ENCODE assay signal across 8 cellular contexts in genomic region chr7:7192798-7193788, GRCh38. TPM values are rescaled to one million over a fixed set of nuclear protein-coding genes. Genes with fewer than 3 reads are reported as not detected.
DNase-seq lines count a peak whose midpoint lies in the region; ATAC-seq lines count a peak whose summit lies in the region.
"Not testable (repeated sequence)": the region's sequence is repeated elsewhere in the genome, so short reads cannot be mapped to it uniquely, and the experiment has no call there.

No MANE protein-coding gene starts in this region.

- POLR2A ChIA-PET in CD4-positive, alpha-beta memory T cell (lab: Charles Lee; ENCODE audit: partially characterized antibody), result interaction anchor here (1.6 to 3.1 kb wide), 2 partner anchors 11 kb away, joined by 5 to 14 read pairs; partner anchors contain the start of gene C1GALT1
- POLR2A ChIA-PET in T-cell (lab: Charles Lee), result interaction anchor here in 1 of 2 donors (0.6 to 0.7 kb wide), 2 partner anchors 9 to 86 kb away, joined by 3 read pairs; no protein-coding TSS in a partner anchor
- POLR2A ChIA-PET in activated CD4-positive, alpha-beta memory T cell treated with anti-CD3 and anti-CD28 coated beads for 36 hours (lab: Charles Lee), result not testable (repeated sequence)

- peaks cover 51 to 71% (median 62%) of the 10 kb centered on the region in 4 donors for H3K4me1 Mint-ChIP-seq in CD4-positive, alpha-beta memory T cell
- H3K4me1 Mint-ChIP-seq in IgD-negative memory B cell (peaks cover 46 to 59% (median 57%) of the 10 kb centered on the region in 3 donors), T-cell (peaks cover 50 to 79% (median 73%) of the 10 kb centered on the region in 3 donors), immature natural killer cell (peaks cover 7 to 49% of the 10 kb centered on the region in 2 donors)
- peaks cover 58% of the 10 kb centered on the region for H3K4me1 Mint-ChIP-seq in activated CD4-positive, alpha-beta memory T cell treated with anti-CD3 and anti-CD28 coated beads for 36 hours (ENCODE audit: low read depth)
- H3K4me1 Mint-ChIP-seq in activated T-helper 17 cell treated with anti-CD3 and anti-CD28 coated beads, Interleukin-2, amount 50 U/mL, for 72 hours, result peaks cover 33% of the 10 kb centered on the region
- peaks cover 66% of the 10 kb centered on the region for H3K4me1 Mint-ChIP-seq in activated naive CD8-positive, alpha-beta T cell treated with anti-CD3 and anti-CD28 coated beads, Interleukin-2, amount 50 U/mL, for 24 hours
- H3K4me1 Mint-ChIP-seq in stimulated activated naive CD8-positive, alpha-beta T cell treated with anti-CD3 and anti-CD28 coated beads, Interleukin-15, Interleukin-2, amounts not matched to agents 100 ng/mL and 50 ng/mL, for 24 hours (ENCODE audit: low read depth), result peaks cover 78% of the 10 kb centered on the region

- peak in 2 of 4 experiments; percentile 36 to 74 for ATAC-seq in T-cell (replicated peaks in 1 of 4)
- peak; percentile 66 for ATAC-seq in activated T-helper 17 cell treated with anti-CD3 and anti-CD28 coated beads, Interleukin-2, amount 50 U/mL, for 72 hours (replicated peaks)
- not testable (repeated sequence) for ATAC-seq in activated naive CD8-positive, alpha-beta T cell treated with anti-CD3 and anti-CD28 coated beads, Interleukin-2, amount 50 U/mL, for 24 hours

- H3K27ac Mint-ChIP-seq in CD4-positive, alpha-beta memory T cell, result peak overlapping the region; percentile 67 to 93 (median 83)
- H3K27ac Mint-ChIP-seq in IgD-negative memory B cell, result peak overlapping the region; percentile 3 to 71 (median 37)
- H3K27ac Mint-ChIP-seq in T-cell, result peak overlapping the region; percentile 80 to 91
- H3K27ac Mint-ChIP-seq in activated CD4-positive, alpha-beta memory T cell treated with anti-CD3 and anti-CD28 coated beads for 36 hours, result peak overlapping the region; percentile 34
- peak overlapping the region; percentile 32 for H3K27ac Mint-ChIP-seq in activated T-helper 17 cell treated with anti-CD3 and anti-CD28 coated beads, Interleukin-2, amount 50 U/mL, for 72 hours
- peak overlapping the region; percentile 27 for H3K27ac Mint-ChIP-seq in activated naive CD8-positive, alpha-beta T cell treated with anti-CD3 and anti-CD28 coated beads, Interleukin-2, amount 50 U/mL, for 24 hours
- H3K27ac Mint-ChIP-seq in immature natural killer cell, result peak overlapping the region; percentile 2 to 82 (median 47)
- peak overlapping the region; percentile 53 for H3K27ac Mint-ChIP-seq in stimulated activated naive CD8-positive, alpha-beta T cell treated with anti-CD3 and anti-CD28 coated beads, Interleukin-15, Interleukin-2, amounts not matched to agents 100 ng/mL and 50 ng/mL, for 24 hours

- H3K27ac ChIP-seq in CD4-positive, alpha-beta memory T cell (ENCODE audit: low read depth, low read length), result not testable (repeated sequence)

- H3K36me3 ChIP-seq in CD4-positive, alpha-beta memory T cell (ENCODE audit: insufficient read depth, low read length), result not testable (repeated sequence)

- not testable (repeated sequence) for H3K9me3 Mint-ChIP-seq in CD4-positive, alpha-beta memory T cell; IgD-negative memory B cell; activated T-helper 17 cell treated with anti-CD3 and anti-CD28 coated beads, Interleukin-2, amount 50 U/mL, for 72 hours; activated naive CD8-positive, alpha-beta T cell treated with anti-CD3 and anti-CD28 coated beads, Interleukin-2, amount 50 U/mL, for 24 hours; immature natural killer cell; stimulated activated naive CD8-positive, alpha-beta T cell treated with anti-CD3 and anti-CD28 coated beads, Interleukin-15, Interleukin-2, amounts not matched to agents 100 ng/mL and 50 ng/mL, for 24 hours
- H3K9me3 Mint-ChIP-seq in T-cell, result peaks cover 0 to 12% (median 5%) of the 10 kb centered on the region in 3 donors
- peaks cover 18% of the 10 kb centered on the region for H3K9me3 Mint-ChIP-seq in activated CD4-positive, alpha-beta memory T cell treated with anti-CD3 and anti-CD28 coated beads for 36 hours

- intact Hi-C loops in CD4-positive, alpha-beta memory T cell (cut with micrococcal nuclease), result loop anchor here (1.0 kb wide), 2 partner anchors 8 to 11 kb away; partner anchors contain the start of gene C1GALT1
- intact Hi-C loops in activated CD4-positive, alpha-beta memory T cell treated with anti-CD3 and anti-CD28 coated beads for 36 hours (cut with micrococcal nuclease), result loop anchor here (2.0 kb wide), 1 partner anchor 66 kb away; no protein-coding TSS in a partner anchor

- peaks cover 6 to 13% of the 10 kb centered on the region in 2 donors for H3K36me3 Mint-ChIP-seq in CD4-positive, alpha-beta memory T cell
- not testable (repeated sequence) for H3K36me3 Mint-ChIP-seq in IgD-negative memory B cell, immature natural killer cell
- peaks cover 28% of the 10 kb centered on the region for H3K36me3 Mint-ChIP-seq in T-cell
- peaks cover 21% of the 10 kb centered on the region for H3K36me3 Mint-ChIP-seq in activated CD4-positive, alpha-beta memory T cell treated with anti-CD3 and anti-CD28 coated beads for 36 hours
- peaks cover 28% of the 10 kb centered on the region for H3K36me3 Mint-ChIP-seq in activated T-helper 17 cell treated with anti-CD3 and anti-CD28 coated beads, Interleukin-2, amount 50 U/mL, for 72 hours (ENCODE audit: low read depth)
- H3K36me3 Mint-ChIP-seq in activated naive CD8-positive, alpha-beta T cell treated with anti-CD3 and anti-CD28 coated beads, Interleukin-2, amount 50 U/mL, for 24 hours (ENCODE audit: low read depth), result peaks cover 30% of the 10 kb centered on the region
- H3K36me3 Mint-ChIP-seq in stimulated activated naive CD8-positive, alpha-beta T cell treated with anti-CD3 and anti-CD28 coated beads, Interleukin-15, Interleukin-2, amounts not matched to agents 100 ng/mL and 50 ng/mL, for 24 hours (ENCODE audit: low read depth), result peaks cover 43% of the 10 kb centered on the region

- not testable (repeated sequence) for H3K27me3 Mint-ChIP-seq in CD4-positive, alpha-beta memory T cell; IgD-negative memory B cell; T-cell; activated CD4-positive, alpha-beta memory T cell treated with anti-CD3 and anti-CD28 coated beads for 36 hours; activated T-helper 17 cell treated with anti-CD3 and anti-CD28 coated beads, Interleukin-2, amount 50 U/mL, for 72 hours; activated naive CD8-positive, alpha-beta T cell treated with anti-CD3 and anti-CD28 coated beads, Interleukin-2, amount 50 U/mL, for 24 hours; immature natural killer cell (ENCODE audit: low read depth in 3 of 3); stimulated activated naive CD8-positive, alpha-beta T cell treated with anti-CD3 and anti-CD28 coated beads, Interleukin-15, Interleukin-2, amounts not matched to agents 100 ng/mL and 50 ng/mL, for 24 hours

- H3K27me3 ChIP-seq in CD4-positive, alpha-beta memory T cell (ENCODE audit: insufficient read depth, low read length), result not testable (repeated sequence)

- H3K4me1 ChIP-seq in CD4-positive, alpha-beta memory T cell (ENCODE audit: insufficient read depth, low read length), result peaks cover 58% of the 10 kb centered on the region

- not testable (repeated sequence) for H3K9me3 ChIP-seq in CD4-positive, alpha-beta memory T cell (ENCODE audit: control insufficient read depth in 1 of 2, low read length in 2 of 2)

- CTCF ChIA-PET in CD4-positive, alpha-beta memory T cell (lab: Charles Lee; ENCODE audit: partially characterized antibody), result interaction anchor here (1.0 kb wide), 1 partner anchor 11 kb away, joined by 3 read pairs; the partner anchor contains the start of gene C1GALT1
- CTCF ChIA-PET in T-cell (lab: Charles Lee), result interaction anchor here in 1 of 2 donors (0.5 to 1.0 kb wide), 2 partner anchors 9 to 17 kb away, joined by 4 to 5 read pairs; no protein-coding TSS in a partner anchor
- CTCF ChIA-PET in activated CD4-positive, alpha-beta memory T cell treated with anti-CD3 and anti-CD28 coated beads for 36 hours (lab: Charles Lee), result interaction anchor here (0.6 kb wide), 1 partner anchor 227 kb away, joined by 3 read pairs; no protein-coding TSS in a partner anchor

- peak overlapping the region; percentile 21 to 81 (median 77) for H3K4me3 Mint-ChIP-seq in CD4-positive, alpha-beta memory T cell
- peak overlapping the region in 3 of 4 donors; percentile 13 to 72 (median 47) for H3K4me3 Mint-ChIP-seq in IgD-negative memory B cell
- peak overlapping the region; percentile 32 to 57 (median 55) for H3K4me3 Mint-ChIP-seq in T-cell
- peak overlapping the region; percentile 41 for H3K4me3 Mint-ChIP-seq in activated CD4-positive, alpha-beta memory T cell treated with anti-CD3 and anti-CD28 coated beads for 36 hours
- peak overlapping the region; percentile 62 for H3K4me3 Mint-ChIP-seq in activated T-helper 17 cell treated with anti-CD3 and anti-CD28 coated beads, Interleukin-2, amount 50 U/mL, for 72 hours
- H3K4me3 Mint-ChIP-seq in activated naive CD8-positive, alpha-beta T cell treated with anti-CD3 and anti-CD28 coated beads, Interleukin-2, amount 50 U/mL, for 24 hours, result peak overlapping the region; percentile 6
- peak overlapping the region; percentile 21 to 65 (median 46) for H3K4me3 Mint-ChIP-seq in immature natural killer cell
- peak overlapping the region; percentile 5 for H3K4me3 Mint-ChIP-seq in stimulated activated naive CD8-positive, alpha-beta T cell treated with anti-CD3 and anti-CD28 coated beads, Interleukin-15, Interleukin-2, amounts not matched to agents 100 ng/mL and 50 ng/mL, for 24 hours

- H3K4me3 ChIP-seq in CD4-positive, alpha-beta memory T cell (ENCODE audit: low read length in 2 of 2), result peak overlapping the region in 1 of 2 donors; percentile 5

- DNase-seq in CD4-positive, alpha-beta memory T cell, result peak in 4 of 5 donors; percentile 37 to 59 (median 43)
- peak in 1 of 34 experiments; percentile 2 for DNase-seq in T-cell
- not testable (repeated sequence) for DNase-seq in activated CD4-positive, alpha-beta memory T cell treated with anti-CD3 and anti-CD28 coated beads for 36 hours; activated naive CD8-positive, alpha-beta T cell treated with anti-CD3 and anti-CD28 coated beads, Interleukin-2, amount 50 U/mL, for 24 hours; immature natural killer cell

RNA-seq across cellular contexts. Expression of gene C1GALT1, which starts 10.7 kb away (rescaled TPM):
- total RNA-seq in CD4-positive, alpha-beta memory T cell, result 10 to 100 TPM; 54.6 to 54.8 TPM
- 10 to 100 TPM; 62.4 to 68.5 TPM for polyA plus RNA-seq in CD4-positive, alpha-beta memory T cell
- 69.5 TPM for polyA plus RNA-seq in IgD-negative memory B cell
- total RNA-seq in T-cell, result 10 to 100 TPM; 32.9 to 45.0 (median 44.0) TPM
- total RNA-seq in activated CD4-positive, alpha-beta memory T cell treated with anti-CD3 and anti-CD28 coated beads for 36 hours, result 10 to 100 TPM; 34.1 to 36.7 TPM
- 10 to 100 TPM; 40.9 to 47.2 TPM for total RNA-seq in activated T-helper 17 cell treated with anti-CD3 and anti-CD28 coated beads, Interleukin-2, amount 50 U/mL, for 72 hours
- polyA plus RNA-seq in immature natural killer cell, result 10 to 100 TPM; 56.8 to 83.9 (median 59.4) TPM

Comparison
In these comparisons a context has a peak if more than half of its experiments do, and no peak if none do; other contexts are left out.
1. H3K27ac Mint-ChIP-seq: peak in every context shown above with its lines; median percentile 86 in T-cell; 83 in CD4-positive, alpha-beta memory T cell; 53 in stimulated activated naive CD8-positive, alpha-beta T cell treated with anti-CD3 and anti-CD28 coated beads, Interleukin-15, Interleukin-2, amounts not matched to agents 100 ng/mL and 50 ng/mL, for 24 hours; 47 in immature natural killer cell; 37 in IgD-negative memory B cell; 34 in activated CD4-positive, alpha-beta memory T cell treated with anti-CD3 and anti-CD28 coated beads for 36 hours; 32 in activated T-helper 17 cell treated with anti-CD3 and anti-CD28 coated beads, Interleukin-2, amount 50 U/mL, for 72 hours; 27 in activated naive CD8-positive, alpha-beta T cell treated with anti-CD3 and anti-CD28 coated beads, Interleukin-2, amount 50 U/mL, for 24 hours.
2. H3K4me3 Mint-ChIP-seq: peak in every context shown above with its lines; median percentile 77 in CD4-positive, alpha-beta memory T cell; 62 in activated T-helper 17 cell treated with anti-CD3 and anti-CD28 coated beads, Interleukin-2, amount 50 U/mL, for 72 hours; 55 in T-cell; 47 in IgD-negative memory B cell; 46 in immature natural killer cell; 41 in activated CD4-positive, alpha-beta memory T cell treated with anti-CD3 and anti-CD28 coated beads for 36 hours; 6 in activated naive CD8-positive, alpha-beta T cell treated with anti-CD3 and anti-CD28 coated beads, Interleukin-2, amount 50 U/mL, for 24 hours; 5 in stimulated activated naive CD8-positive, alpha-beta T cell treated with anti-CD3 and anti-CD28 coated beads, Interleukin-15, Interleukin-2, amounts not matched to agents 100 ng/mL and 50 ng/mL, for 24 hours.